In genomic region chr6:5338177-5338960, GRCh38 we compare ENCODE assay signal across 14 cellular contexts.
DNase-seq lines count a peak whose midpoint lies in the region; ATAC-seq lines count a peak whose summit lies in the region.
"Had no signal": no experiment of that assay in that cellular context is flagged by ENCODE, and none has a peak within 500 bp of the region (broad histone marks: within the 10 kb centered on the region; RNA-seq: fewer than 3 reads in every experiment).

No MANE protein-coding gene starts in this region.

- DNase-seq in DMS53 (lab: John Stamatoyannopoulos, UW) (peak; percentile 17), DMS53 treated with DMSO at 0.1 percent for 48 hours (lab: John Stamatoyannopoulos, UW; ENCODE audit: unreplicated experiment) (no peak), cardiac septum (ENCODE audit: low spot score) (no peak)
- DNase-seq: activated effector memory CD4-positive, alpha-beta T cell treated with Interleukin-2 at 50 U/mL for 16 hours; effector CD4-positive, alpha-beta T cell; islet precursor cell; NCI-H2171 had no signal

- intact Hi-C loops in dendritic cell treated with granulocyte-macrophage colony-stimulating factor and Interleukin-4, amounts not matched to agents 40 ng/mL and 50 ng/mL, for 4 days (cut with micrococcal nuclease), result no loop called here
- intact Hi-C loops in cardiac septum (cut with DNase I), result no loop called here

- peak; percentile 73 for ATAC-seq in GM21390 (IDR thresholded peaks at IDR 0.05; ENCODE audit: unreplicated experiment)
- ATAC-seq in HG03095 (IDR thresholded peaks at IDR 0.05; ENCODE audit: unreplicated experiment), result peak; percentile 48
- no peak for ATAC-seq in GM19452 (IDR thresholded peaks at IDR 0.05; ENCODE audit: unreplicated experiment)
- ATAC-seq in HG03196 (IDR thresholded peaks at IDR 0.05; ENCODE audit: unreplicated experiment), result no peak
- ATAC-seq: activated CD4-positive, CD25-positive, alpha-beta regulatory T cell treated with anti-CD3 and anti-CD28 coated beads, Interleukin-2, amount 50 U/mL, for 24 hours had no signal

- no peaks in the 10 kb centered on the region for H3K9me3 Mint-ChIP-seq in dendritic cell treated with granulocyte-macrophage colony-stimulating factor and Interleukin-4, amounts not matched to agents 40 ng/mL and 50 ng/mL, for 4 days

- no peak overlapping the region for H3K4me3 Mint-ChIP-seq in dendritic cell treated with granulocyte-macrophage colony-stimulating factor and Interleukin-4, amounts not matched to agents 40 ng/mL and 50 ng/mL, for 4 days

- H3K27ac Mint-ChIP-seq in dendritic cell treated with granulocyte-macrophage colony-stimulating factor and Interleukin-4, amounts not matched to agents 40 ng/mL and 50 ng/mL, for 4 days, result peak overlapping the region; percentile 7
- H3K27ac Mint-ChIP-seq: progenitor cell of endocrine pancreas had no signal

- peaks cover 31% of the 10 kb centered on the region for H3K4me1 Mint-ChIP-seq in dendritic cell treated with granulocyte-macrophage colony-stimulating factor and Interleukin-4, amounts not matched to agents 40 ng/mL and 50 ng/mL, for 4 days (ENCODE audit: low read depth)

- no peaks in the 10 kb centered on the region for H3K36me3 Mint-ChIP-seq in dendritic cell treated with granulocyte-macrophage colony-stimulating factor and Interleukin-4, amounts not matched to agents 40 ng/mL and 50 ng/mL, for 4 days (ENCODE audit: low read depth)

- no peaks in the 10 kb centered on the region for H3K27me3 Mint-ChIP-seq in dendritic cell treated with granulocyte-macrophage colony-stimulating factor and Interleukin-4, amounts not matched to agents 40 ng/mL and 50 ng/mL, for 4 days
- H3K27me3 Mint-ChIP-seq: progenitor cell of endocrine pancreas had no signal

Comparison
In these comparisons a context has a peak if more than half of its experiments do, and no peak if none do; other contexts are left out.
1. ATAC-seq: peak in GM21390 (single experiment) and HG03095 (single experiment); none in GM19452 (single experiment) and HG03196 (single experiment).